8 cellular contexts compared by ENCODE assay signal in genomic region chr17:67157732-67158639, GRCh38.
DNase-seq lines count a peak whose midpoint lies in the region; ATAC-seq, FAIRE-seq and TF ChIP-seq lines count a peak whose summit lies in the region.

No MANE protein-coding gene starts in this region.

- no peak overlapping the region for H3K4me2 ChIP-seq in astrocyte (ENCODE audit: low read length)
- no peak overlapping the region for H3K4me2 ChIP-seq in HepG2 (ENCODE audit: low read depth, low read length)

- H3K27ac Mint-ChIP-seq in activated CD8-positive, alpha-beta memory T cell treated with anti-CD3 and anti-CD28 coated beads, Interleukin-2, amount 10 ng/mL, durations not matched to agents 7 days and 5 days = peak overlapping the region; percentile 79
- no peak overlapping the region for H3K27ac Mint-ChIP-seq in astrocyte (ENCODE audit: unreplicated experiment)

- peaks cover 35% of the 10 kb centered on the region for H3K36me3 Mint-ChIP-seq in activated CD8-positive, alpha-beta memory T cell treated with anti-CD3 and anti-CD28 coated beads, Interleukin-2, amount 10 ng/mL, durations not matched to agents 7 days and 5 days
- peaks cover 14% of the 10 kb centered on the region for H3K36me3 Mint-ChIP-seq in astrocyte (ENCODE audit: low read depth, unreplicated experiment)

- H3K4me3 Mint-ChIP-seq in activated CD8-positive, alpha-beta memory T cell treated with anti-CD3 and anti-CD28 coated beads, Interleukin-2, amount 10 ng/mL, durations not matched to agents 7 days and 5 days = peak overlapping the region; percentile 28
- no peak overlapping the region for H3K4me3 Mint-ChIP-seq in astrocyte (ENCODE audit: unreplicated experiment)

- POLR2A ChIA-PET in HepG2 (lab: Yijun Ruan, JAX) = no interaction called here

- H3K27me3 ChIP-seq in astrocyte (ENCODE audit: insufficient read depth, low read length) = no peaks in the 10 kb centered on the region
- H3K27me3 ChIP-seq in HepG2 (ENCODE audit: control insufficient read depth in 1 of 2, insufficient read depth in 2 of 2, low read length in 2 of 2) = no peaks in the 10 kb centered on the region
- H3K27me3 ChIP-seq in suprapubic skin = no peaks in the 10 kb centered on the region

- TF ChIP-seq POLR2A in HepG2 (IDR thresholded peaks at IDR 0.05; ENCODE audit: insufficient read depth in 1 of 2, low read depth in 2 of 2, low read length in 2 of 2) (no peak), suprapubic skin (IDR thresholded peaks at IDR 0.05) (no peak)

- H4K20me1 ChIP-seq in astrocyte (ENCODE audit: insufficient read depth, low read length) (no peaks in the 10 kb centered on the region), HepG2 (ENCODE audit: insufficient read depth, low read length) (peaks cover 6% of the 10 kb centered on the region; the same call in 1 of the 2 replicates)

- H3K36me3 ChIP-seq in astrocyte (ENCODE audit: insufficient read depth, low read length) (peaks cover 14% of the 10 kb centered on the region), HepG2 (replicated peaks in 1 of 2; ENCODE audit: control insufficient read depth in 1 of 2, insufficient read depth in 2 of 2, low read length in 2 of 2) (peaks cover 16 to 51% of the 10 kb centered on the region in 2 experiments), suprapubic skin (peaks cover 11% of the 10 kb centered on the region)

- H3K27ac ChIP-seq in astrocyte (ENCODE audit: low read depth, low read length) (no peak overlapping the region), HepG2 (ENCODE audit: extremely low read length, insufficient read depth, low read length) (no peak overlapping the region), suprapubic skin (no peak overlapping the region)

- ATAC-seq in activated CD8-positive, alpha-beta memory T cell treated with anti-CD3 and anti-CD28 coated beads, Interleukin-2, amount 10 ng/mL, durations not matched to agents 7 days and 5 days = peak; percentile 78
- peak; percentile 66 for ATAC-seq in HepG2
- ATAC-seq in GM19324 (IDR thresholded peaks at IDR 0.05; ENCODE audit: low FRiP score, unreplicated experiment) = no peak
- ATAC-seq in GM18517 (IDR thresholded peaks at IDR 0.05; ENCODE audit: unreplicated experiment) = no peak

- H3K9me3 Mint-ChIP-seq in activated CD8-positive, alpha-beta memory T cell treated with anti-CD3 and anti-CD28 coated beads, Interleukin-2, amount 10 ng/mL, durations not matched to agents 7 days and 5 days (ENCODE audit: low read depth) = no peaks in the 10 kb centered on the region
- H3K9me3 Mint-ChIP-seq in astrocyte (ENCODE audit: unreplicated experiment) = no peaks in the 10 kb centered on the region

- no peak overlapping the region for H3K4me3 ChIP-seq in astrocyte (ENCODE audit: insufficient read depth, low read depth, low read length)
- no peak overlapping the region for H3K4me3 ChIP-seq in HepG2 (replicated peaks in 1 of 3; ENCODE audit: insufficient read depth in 1 of 3, low read depth in 2 of 3, low read length in 3 of 3)
- no peak overlapping the region for H3K4me3 ChIP-seq in suprapubic skin

- H3K9ac ChIP-seq in astrocyte (ENCODE audit: low read length) (no peak overlapping the region), HepG2 (ENCODE audit: insufficient read depth, low read depth, low read length) (no peak overlapping the region)

- CTCF ChIA-PET in activated CD8-positive, alpha-beta memory T cell treated with anti-CD3 and anti-CD28 coated beads, Interleukin-2, amount 10 ng/mL, durations not matched to agents 7 days and 5 days (lab: Charles Lee) = interaction anchor here (0.7 to 1.6 kb wide), 4 partner anchors 9 to 431 kb away, joined by 3 to 4 read pairs (median 3); no protein-coding TSS in a partner anchor
- CTCF ChIA-PET in HepG2 (lab: Yijun Ruan, JAX; ENCODE audit: low intra/inter-chr PET ratio, low total read pairs) = no interaction called here

- peaks cover 25% of the 10 kb centered on the region for H3K4me1 Mint-ChIP-seq in activated CD8-positive, alpha-beta memory T cell treated with anti-CD3 and anti-CD28 coated beads, Interleukin-2, amount 10 ng/mL, durations not matched to agents 7 days and 5 days
- H3K4me1 Mint-ChIP-seq in astrocyte (ENCODE audit: low read depth, unreplicated experiment) = peaks cover 8% of the 10 kb centered on the region

- H3K9me3 ChIP-seq in astrocyte (ENCODE audit: insufficient read depth, low read depth, low read length) = no peaks in the 10 kb centered on the region
- no peaks in the 10 kb centered on the region for H3K9me3 ChIP-seq in HepG2 (ENCODE audit: low read length)
- no peaks in the 10 kb centered on the region for H3K9me3 ChIP-seq in suprapubic skin

- no peaks in the 10 kb centered on the region for H3K27me3 Mint-ChIP-seq in activated CD8-positive, alpha-beta memory T cell treated with anti-CD3 and anti-CD28 coated beads, Interleukin-2, amount 10 ng/mL, durations not matched to agents 7 days and 5 days
- H3K27me3 Mint-ChIP-seq in astrocyte (ENCODE audit: low read depth, unreplicated experiment) = no peaks in the 10 kb centered on the region

- TF ChIP-seq CTCF in astrocyte (IDR thresholded peaks at IDR 0.05; ENCODE audit: insufficient read depth, low read depth, low read length) = peak; percentile 3
- peak; percentile 61 for TF ChIP-seq CTCF in HepG2 (CRISPR knock-in tag; IDR thresholded peaks at IDR 0.05)
- no peak for TF ChIP-seq CTCF in suprapubic skin (IDR thresholded peaks at IDR 0.05)

- intact Hi-C loops in HepG2 (cut with micrococcal nuclease; ENCODE audit: unreplicated experiment) = no loop called here

- in situ Hi-C loops in HepG2 (cut with HindIII; ENCODE audit: extremely low pct_ligation_motif_present, low pct_unique_long_range_greater_than_20kb) = no loop called here

- H2AFZ ChIP-seq in astrocyte (ENCODE audit: low read depth, low read length) (no peak overlapping the region), HepG2 (ENCODE audit: low read length) (no peak overlapping the region)

- BruUV-seq in HepG2 (replicated peaks; lab: Mats Ljungman, UMichigan) = no TSS peak

- DNase-seq in activated CD8-positive, alpha-beta memory T cell treated with anti-CD3 and anti-CD28 coated beads, Interleukin-2, amount 10 ng/mL, durations not matched to agents 7 days and 5 days = no peak
- DNase-seq in activated CD8-positive, alpha-beta memory T cell treated with anti-CD3 and anti-CD28 coated beads for 24 hours = no peak
- DNase-seq in NCI-H2171 (lab: John Stamatoyannopoulos, UW) = peak; percentile 56
- DNase-seq in astrocyte (ENCODE audit: low read depth) = no peak
- peak; percentile 27 for DNase-seq in HepG2 (ENCODE audit: low spot score)
- DNase-seq in suprapubic skin (ENCODE audit: low spot score in 2 of 2) = no peak

- H3K4me1 ChIP-seq in astrocyte (ENCODE audit: insufficient read depth, low read length) (peaks cover 6% of the 10 kb centered on the region), HepG2 (ENCODE audit: insufficient read depth, low read length) (no peaks in the 10 kb centered on the region), suprapubic skin (no peaks in the 10 kb centered on the region)

- H3K79me2 ChIP-seq in astrocyte (ENCODE audit: insufficient read depth, low read length) (no peaks in the 10 kb centered on the region), HepG2 (ENCODE audit: insufficient read depth, low read length) (no peaks in the 10 kb centered on the region)

- TF ChIP-seq RAD21 in HepG2 (CRISPR knock-in tag; IDR thresholded peaks at IDR 0.05) = no peak

- FAIRE-seq in astrocyte (lab: Jason Lieb, UNC) (no peak), HepG2 (lab: Jason Lieb, UNC) (no peak)

- no peak for TF ChIP-seq EP300 in HepG2 (IDR thresholded peaks at IDR 0.05; ENCODE audit: low read depth in 2 of 2, low read length in 2 of 2)
- TF ChIP-seq EP300 in HepG2 (CRISPR knock-in tag; IDR thresholded peaks at IDR 0.05; ENCODE audit: borderline replicate concordance) = no peak
- TF ChIP-seq EP300 in suprapubic skin (IDR thresholded peaks at IDR 0.05) = no peak

TF ChIP-seq in HepG2, 621 proteins besides CTCF, POLR2A, EP300 and RAD21:
- TF ChIP-seq RARA (CRISPR knock-in tag; IDR thresholded peaks at IDR 0.05) = no peak
- TF ChIP-seq STAG1 (CRISPR knock-in tag; IDR thresholded peaks at IDR 0.05) = peak; percentile 53

Comparison
In these comparisons a context has a peak if more than half of its experiments do, and no peak if none do; other contexts are left out.
1. ATAC-seq: peak in activated CD8-positive, alpha-beta memory T cell treated with anti-CD3 and anti-CD28 coated beads, Interleukin-2, amount 10 ng/mL, durations not matched to agents 7 days and 5 days (single experiment) and HepG2 (single experiment); none in GM19324 (single experiment) and GM18517 (single experiment).
2. DNase-seq: peak in NCI-H2171 (single experiment) and HepG2 (single experiment); none in activated CD8-positive, alpha-beta memory T cell treated with anti-CD3 and anti-CD28 coated beads, Interleukin-2, amount 10 ng/mL, durations not matched to agents 7 days and 5 days (single experiment), activated CD8-positive, alpha-beta memory T cell treated with anti-CD3 and anti-CD28 coated beads for 24 hours (single experiment), astrocyte (single experiment) and suprapubic skin (0 of 2).
3. CTCF ChIP-seq: peak in astrocyte (single experiment) and HepG2 (single experiment); none in suprapubic skin (0 of 2).